Comparison of ENCODE assay signal across 1 cellular context in genomic region chr15:22838292-22839042, GRCh38.
A peak's percentile ranks its signal among the peaks of the same experiment; 100 is the strongest.
TF ChIP-seq lines count a peak whose summit lies in the region.

TSS of gene NIPA2 (plus strand) at chr15:22838666. CDS start at chr15:22851732, 13,066 bp downstream.

TF ChIP-seq in GM12878, 131 proteins besides CTCF, POLR2A, EP300 and RAD21 (continued from another document):
- TF ChIP-seq, protein P1, sequence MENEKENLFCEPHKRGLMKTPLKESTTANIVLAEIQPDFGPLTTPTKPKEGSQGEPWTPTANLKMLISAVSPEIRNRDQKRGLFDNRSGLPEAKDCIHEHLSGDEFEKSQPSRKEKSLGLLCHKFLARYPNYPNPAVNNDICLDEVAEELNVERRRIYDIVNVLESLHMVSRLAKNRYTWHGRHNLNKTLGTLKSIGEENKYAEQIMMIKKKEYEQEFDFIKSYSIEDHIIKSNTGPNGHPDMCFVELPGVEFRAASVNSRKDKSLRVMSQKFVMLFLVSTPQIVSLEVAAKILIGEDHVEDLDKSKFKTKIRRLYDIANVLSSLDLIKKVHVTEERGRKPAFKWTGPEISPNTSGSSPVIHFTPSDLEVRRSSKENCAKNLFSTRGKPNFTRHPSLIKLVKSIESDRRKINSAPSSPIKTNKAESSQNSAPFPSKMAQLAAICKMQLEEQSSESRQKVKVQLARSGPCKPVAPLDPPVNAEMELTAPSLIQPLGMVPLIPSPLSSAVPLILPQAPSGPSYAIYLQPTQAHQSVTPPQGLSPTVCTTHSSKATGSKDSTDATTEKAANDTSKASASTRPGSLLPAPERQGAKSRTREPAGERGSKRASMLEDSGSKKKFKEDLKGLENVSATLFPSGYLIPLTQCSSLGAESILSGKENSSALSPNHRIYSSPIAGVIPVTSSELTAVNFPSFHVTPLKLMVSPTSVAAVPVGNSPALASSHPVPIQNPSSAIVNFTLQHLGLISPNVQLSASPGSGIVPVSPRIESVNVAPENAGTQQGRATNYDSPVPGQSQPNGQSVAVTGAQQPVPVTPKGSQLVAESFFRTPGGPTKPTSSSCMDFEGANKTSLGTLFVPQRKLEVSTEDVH (IDR thresholded peaks at IDR 0.05; ENCODE audit: low read depth, partially characterized antibody), result no peak
- TF ChIP-seq EZH2 (IDR thresholded peaks at IDR 0.05; ENCODE audit: borderline replicate concordance, control insufficient read depth, low read depth, low read length) (no peak), SPI1 (IDR thresholded peaks at IDR 0.05; ENCODE audit: borderline replicate concordance, insufficient read depth, low read depth, low read length) (no peak), CEBPZ (IDR thresholded peaks at IDR 0.05; ENCODE audit: low read depth, low read length) (no peak), BCL11A (IDR thresholded peaks at IDR 0.05; ENCODE audit: low read depth, low read length) (no peak), GATAD2B (conservative IDR thresholded peaks at IDR 0.05; ENCODE audit: low read depth) (peak; percentile 60; the same call in 1 of the 2 replicates), CREB1 (IDR thresholded peaks at IDR 0.05; ENCODE audit: low read depth) (peak; percentile 98), NFIC (IDR thresholded peaks at IDR 0.05; ENCODE audit: low read depth, low read length) (no peak), TARDBP (IDR thresholded peaks at IDR 0.05; ENCODE audit: borderline replicate concordance) (no peak), SUPT20H (IDR thresholded peaks at IDR 0.05; ENCODE audit: borderline replicate concordance, control insufficient read depth, low read depth, low read length) (no peak), BRCA1 (IDR thresholded peaks at IDR 0.05; ENCODE audit: low read depth, low read length) (no peak), CUX1 (IDR thresholded peaks at IDR 0.05; ENCODE audit: insufficient replicate concordance, low read depth, low read length) (no peak), FOXM1 (IDR thresholded peaks at IDR 0.05; ENCODE audit: low read depth, low read length) (no peak), CREM (IDR thresholded peaks at IDR 0.05; ENCODE audit: low read depth) (peak; percentile 98), MEF2B (IDR thresholded peaks at IDR 0.05; ENCODE audit: partially characterized antibody, poor library complexity, severe bottlenecking) (no peak), KLF5 (IDR thresholded peaks at IDR 0.05; ENCODE audit: partially characterized antibody) (no peak), CBFB (IDR thresholded peaks at IDR 0.05; ENCODE audit: low read depth) (0 out of 2 replicates have a peak, but pooled peaks have one; percentile 17), ESRRA (IDR thresholded peaks at IDR 0.05; ENCODE audit: low read length) (peak; percentile 61; the same call in 1 of the 2 replicates), POU2F2 (IDR thresholded peaks at IDR 0.05; ENCODE audit: borderline replicate concordance, low read depth, low read length) (peak; percentile 8; the same call in 1 of the 3 replicates), DPF2 (IDR thresholded peaks at IDR 0.05) (peak; percentile 42; the same call in 1 of the 2 replicates), EED (IDR thresholded peaks at IDR 0.05; ENCODE audit: low read depth) (peak; percentile 18; the same call in 1 of the 2 replicates), KAT2A (conservative IDR thresholded peaks at IDR 0.05; ENCODE audit: control insufficient read depth, low read depth, low read length) (no peak), SUZ12 (IDR thresholded peaks at IDR 0.05; ENCODE audit: unreplicated experiment) (no peak), TCF7 (IDR thresholded peaks at IDR 0.05; ENCODE audit: borderline replicate concordance) (no peak), ZBED1 (IDR thresholded peaks at IDR 0.05; ENCODE audit: borderline replicate concordance) (no peak), NR2F1 (conservative IDR thresholded peaks at IDR 0.05) (0 out of 2 replicates have a peak, but pooled peaks have one; percentile 15), ZNF622 (IDR thresholded peaks at IDR 0.05) (no peak), RB1 (IDR thresholded peaks at IDR 0.05; ENCODE audit: borderline replicate concordance) (0 out of 2 replicates have a peak, but pooled peaks have one; percentile 61), MTA2 (IDR thresholded peaks at IDR 0.05; ENCODE audit: low read depth) (no peak), JUNB (IDR thresholded peaks at IDR 0.05) (no peak), ZNF274 (IDR thresholded peaks at IDR 0.05; ENCODE audit: insufficient read depth, insufficient read length) (no peak)
- TF ChIP-seq, protein P2, sequence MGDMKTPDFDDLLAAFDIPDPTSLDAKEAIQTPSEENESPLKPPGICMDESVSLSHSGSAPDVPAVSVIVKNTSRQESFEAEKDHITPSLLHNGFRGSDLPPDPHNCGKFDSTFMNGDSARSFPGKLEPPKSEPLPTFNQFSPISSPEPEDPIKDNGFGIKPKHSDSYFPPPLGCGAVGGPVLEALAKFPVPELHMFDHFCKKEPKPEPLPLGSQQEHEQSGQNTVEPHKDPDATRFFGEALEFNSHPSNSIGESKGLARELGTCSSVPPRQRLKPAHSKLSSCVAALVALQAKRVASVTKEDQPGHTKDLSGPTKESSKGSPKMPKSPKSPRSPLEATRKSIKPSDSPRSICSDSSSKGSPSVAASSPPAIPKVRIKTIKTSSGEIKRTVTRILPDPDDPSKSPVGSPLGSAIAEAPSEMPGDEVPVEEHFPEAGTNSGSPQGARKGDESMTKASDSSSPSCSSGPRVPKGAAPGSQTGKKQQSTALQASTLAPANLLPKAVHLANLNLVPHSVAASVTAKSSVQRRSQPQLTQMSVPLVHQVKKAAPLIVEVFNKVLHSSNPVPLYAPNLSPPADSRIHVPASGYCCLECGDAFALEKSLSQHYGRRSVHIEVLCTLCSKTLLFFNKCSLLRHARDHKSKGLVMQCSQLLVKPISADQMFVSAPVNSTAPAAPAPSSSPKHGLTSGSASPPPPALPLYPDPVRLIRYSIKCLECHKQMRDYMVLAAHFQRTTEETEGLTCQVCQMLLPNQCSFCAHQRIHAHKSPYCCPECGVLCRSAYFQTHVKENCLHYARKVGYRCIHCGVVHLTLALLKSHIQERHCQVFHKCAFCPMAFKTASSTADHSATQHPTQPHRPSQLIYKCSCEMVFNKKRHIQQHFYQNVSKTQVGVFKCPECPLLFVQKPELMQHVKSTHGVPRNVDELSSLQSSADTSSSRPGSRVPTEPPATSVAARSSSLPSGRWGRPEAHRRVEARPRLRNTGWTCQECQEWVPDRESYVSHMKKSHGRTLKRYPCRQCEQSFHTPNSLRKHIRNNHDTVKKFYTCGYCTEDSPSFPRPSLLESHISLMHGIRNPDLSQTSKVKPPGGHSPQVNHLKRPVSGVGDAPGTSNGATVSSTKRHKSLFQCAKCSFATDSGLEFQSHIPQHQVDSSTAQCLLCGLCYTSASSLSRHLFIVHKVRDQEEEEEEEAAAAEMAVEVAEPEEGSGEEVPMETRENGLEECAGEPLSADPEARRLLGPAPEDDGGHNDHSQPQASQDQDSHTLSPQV (IDR thresholded peaks at IDR 0.05), result no peak
- TF ChIP-seq, protein P3, sequence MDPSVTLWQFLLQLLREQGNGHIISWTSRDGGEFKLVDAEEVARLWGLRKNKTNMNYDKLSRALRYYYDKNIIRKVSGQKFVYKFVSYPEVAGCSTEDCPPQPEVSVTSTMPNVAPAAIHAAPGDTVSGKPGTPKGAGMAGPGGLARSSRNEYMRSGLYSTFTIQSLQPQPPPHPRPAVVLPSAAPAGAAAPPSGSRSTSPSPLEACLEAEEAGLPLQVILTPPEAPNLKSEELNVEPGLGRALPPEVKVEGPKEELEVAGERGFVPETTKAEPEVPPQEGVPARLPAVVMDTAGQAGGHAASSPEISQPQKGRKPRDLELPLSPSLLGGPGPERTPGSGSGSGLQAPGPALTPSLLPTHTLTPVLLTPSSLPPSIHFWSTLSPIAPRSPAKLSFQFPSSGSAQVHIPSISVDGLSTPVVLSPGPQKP (IDR thresholded peaks at IDR 0.05; ENCODE audit: low read depth, low read length), result peak; percentile 63
- TF ChIP-seq, protein P4, sequence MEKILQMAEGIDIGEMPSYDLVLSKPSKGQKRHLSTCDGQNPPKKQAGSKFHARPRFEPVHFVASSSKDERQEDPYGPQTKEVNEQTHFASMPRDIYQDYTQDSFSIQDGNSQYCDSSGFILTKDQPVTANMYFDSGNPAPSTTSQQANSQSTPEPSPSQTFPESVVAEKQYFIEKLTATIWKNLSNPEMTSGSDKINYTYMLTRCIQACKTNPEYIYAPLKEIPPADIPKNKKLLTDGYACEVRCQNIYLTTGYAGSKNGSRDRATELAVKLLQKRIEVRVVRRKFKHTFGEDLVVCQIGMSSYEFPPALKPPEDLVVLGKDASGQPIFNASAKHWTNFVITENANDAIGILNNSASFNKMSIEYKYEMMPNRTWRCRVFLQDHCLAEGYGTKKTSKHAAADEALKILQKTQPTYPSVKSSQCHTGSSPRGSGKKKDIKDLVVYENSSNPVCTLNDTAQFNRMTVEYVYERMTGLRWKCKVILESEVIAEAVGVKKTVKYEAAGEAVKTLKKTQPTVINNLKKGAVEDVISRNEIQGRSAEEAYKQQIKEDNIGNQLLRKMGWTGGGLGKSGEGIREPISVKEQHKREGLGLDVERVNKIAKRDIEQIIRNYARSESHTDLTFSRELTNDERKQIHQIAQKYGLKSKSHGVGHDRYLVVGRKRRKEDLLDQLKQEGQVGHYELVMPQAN (conservative IDR thresholded peaks at IDR 0.05), result peak; percentile 92
- TF ChIP-seq, protein P5, sequence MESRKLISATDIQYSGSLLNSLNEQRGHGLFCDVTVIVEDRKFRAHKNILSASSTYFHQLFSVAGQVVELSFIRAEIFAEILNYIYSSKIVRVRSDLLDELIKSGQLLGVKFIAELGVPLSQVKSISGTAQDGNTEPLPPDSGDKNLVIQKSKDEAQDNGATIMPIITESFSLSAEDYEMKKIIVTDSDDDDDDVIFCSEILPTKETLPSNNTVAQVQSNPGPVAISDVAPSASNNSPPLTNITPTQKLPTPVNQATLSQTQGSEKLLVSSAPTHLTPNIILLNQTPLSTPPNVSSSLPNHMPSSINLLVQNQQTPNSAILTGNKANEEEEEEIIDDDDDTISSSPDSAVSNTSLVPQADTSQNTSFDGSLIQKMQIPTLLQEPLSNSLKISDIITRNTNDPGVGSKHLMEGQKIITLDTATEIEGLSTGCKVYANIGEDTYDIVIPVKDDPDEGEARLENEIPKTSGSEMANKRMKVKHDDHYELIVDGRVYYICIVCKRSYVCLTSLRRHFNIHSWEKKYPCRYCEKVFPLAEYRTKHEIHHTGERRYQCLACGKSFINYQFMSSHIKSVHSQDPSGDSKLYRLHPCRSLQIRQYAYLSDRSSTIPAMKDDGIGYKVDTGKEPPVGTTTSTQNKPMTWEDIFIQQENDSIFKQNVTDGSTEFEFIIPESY (IDR thresholded peaks at IDR 0.05), result no peak
- TF ChIP-seq, protein P6, sequence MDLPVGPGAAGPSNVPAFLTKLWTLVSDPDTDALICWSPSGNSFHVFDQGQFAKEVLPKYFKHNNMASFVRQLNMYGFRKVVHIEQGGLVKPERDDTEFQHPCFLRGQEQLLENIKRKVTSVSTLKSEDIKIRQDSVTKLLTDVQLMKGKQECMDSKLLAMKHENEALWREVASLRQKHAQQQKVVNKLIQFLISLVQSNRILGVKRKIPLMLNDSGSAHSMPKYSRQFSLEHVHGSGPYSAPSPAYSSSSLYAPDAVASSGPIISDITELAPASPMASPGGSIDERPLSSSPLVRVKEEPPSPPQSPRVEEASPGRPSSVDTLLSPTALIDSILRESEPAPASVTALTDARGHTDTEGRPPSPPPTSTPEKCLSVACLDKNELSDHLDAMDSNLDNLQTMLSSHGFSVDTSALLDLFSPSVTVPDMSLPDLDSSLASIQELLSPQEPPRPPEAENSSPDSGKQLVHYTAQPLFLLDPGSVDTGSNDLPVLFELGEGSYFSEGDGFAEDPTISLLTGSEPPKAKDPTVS (IDR thresholded peaks at IDR 0.05; ENCODE audit: low read depth, low read length), result 0 out of 2 replicates have a peak, but pooled peaks have one; percentile 21
